20 cellular contexts compared by ENCODE assay signal in genomic region chr15:50563756-50564155, GRCh38. TPM values are rescaled to one million over a fixed set of nuclear protein-coding genes. Genes with fewer than 3 reads are reported as not detected.
DNase-seq lines count a peak whose midpoint lies in the region; ATAC-seq lines count a peak whose summit lies in the region.
"Had no signal": no experiment of that assay in that cellular context is flagged by ENCODE, and none has a peak within 500 bp of the region (broad histone marks: within the 10 kb centered on the region; RNA-seq: fewer than 3 reads in every experiment).

No MANE protein-coding gene starts in this region.

- peak overlapping the region; percentile 28 for H3K27ac Mint-ChIP-seq in T-helper 1 cell treated with Interleukin-12 subunit alpha and Interleukin-12 subunit beta and Interleukin-4 antibody, amounts not matched to agents 30 μg/mL and 1 μg/mL, for 36 hours
- H3K27ac Mint-ChIP-seq in activated naive CD4-positive, alpha-beta T cell treated with anti-CD3 and anti-CD28 coated beads, Interleukin-2, amount 50 U/mL, for 72 hours: peak overlapping the region; percentile 71 to 78
- H3K27ac Mint-ChIP-seq in activated naive CD4-positive, alpha-beta T cell treated with anti-CD3 and anti-CD28 coated beads, Interleukin-2, amount 10 ng/mL, durations not matched to agents 7 days and 5 days: no peak overlapping the region
- peak overlapping the region; percentile 60 for H3K27ac Mint-ChIP-seq in activated naive CD8-positive, alpha-beta T cell treated with anti-CD3 and anti-CD28 coated beads for 36 hours

- H3K36me3 Mint-ChIP-seq in T-helper 1 cell treated with Interleukin-12 subunit alpha and Interleukin-12 subunit beta and Interleukin-4 antibody, amounts not matched to agents 30 μg/mL and 1 μg/mL, for 36 hours (ENCODE audit: low read depth): peaks cover 26% of the 10 kb centered on the region
- peaks cover 5 to 17% of the 10 kb centered on the region in 2 donors for H3K36me3 Mint-ChIP-seq in activated naive CD4-positive, alpha-beta T cell treated with anti-CD3 and anti-CD28 coated beads, Interleukin-2, amount 50 U/mL, for 72 hours
- H3K36me3 Mint-ChIP-seq in activated naive CD4-positive, alpha-beta T cell treated with anti-CD3 and anti-CD28 coated beads, Interleukin-2, amount 10 ng/mL, durations not matched to agents 7 days and 5 days: peaks cover 33% of the 10 kb centered on the region
- H3K36me3 Mint-ChIP-seq in activated naive CD8-positive, alpha-beta T cell treated with anti-CD3 and anti-CD28 coated beads for 36 hours: peaks cover 30% of the 10 kb centered on the region

- no peak overlapping the region for H3K4me3 Mint-ChIP-seq in T-helper 1 cell treated with Interleukin-12 subunit alpha and Interleukin-12 subunit beta and Interleukin-4 antibody, amounts not matched to agents 30 μg/mL and 1 μg/mL, for 36 hours
- H3K4me3 Mint-ChIP-seq in activated naive CD4-positive, alpha-beta T cell treated with anti-CD3 and anti-CD28 coated beads, Interleukin-2, amount 10 ng/mL, durations not matched to agents 7 days and 5 days: no peak overlapping the region
- no peak overlapping the region for H3K4me3 Mint-ChIP-seq in activated naive CD8-positive, alpha-beta T cell treated with anti-CD3 and anti-CD28 coated beads for 36 hours
- H3K4me3 Mint-ChIP-seq: CD8-positive, alpha-beta memory T cell; H9 had no signal

- in situ Hi-C loops in ACHN (cut with HindIII; ENCODE audit: low pct_ligation_motif_present, low pct_unique_long_range_greater_than_20kb, low sequenced_read_pairs): no loop called here

- no peaks in the 10 kb centered on the region for H3K27me3 Mint-ChIP-seq in T-helper 1 cell treated with Interleukin-12 subunit alpha and Interleukin-12 subunit beta and Interleukin-4 antibody, amounts not matched to agents 30 μg/mL and 1 μg/mL, for 36 hours (ENCODE audit: low read depth)
- no peaks in the 10 kb centered on the region for H3K27me3 Mint-ChIP-seq in activated naive CD4-positive, alpha-beta T cell treated with anti-CD3 and anti-CD28 coated beads, Interleukin-2, amount 10 ng/mL, durations not matched to agents 7 days and 5 days
- no peaks in the 10 kb centered on the region for H3K27me3 Mint-ChIP-seq in activated naive CD8-positive, alpha-beta T cell treated with anti-CD3 and anti-CD28 coated beads for 36 hours
- H3K27me3 Mint-ChIP-seq: CD8-positive, alpha-beta memory T cell had no signal

- H3K4me1 Mint-ChIP-seq in T-helper 1 cell treated with Interleukin-12 subunit alpha and Interleukin-12 subunit beta and Interleukin-4 antibody, amounts not matched to agents 30 μg/mL and 1 μg/mL, for 36 hours (ENCODE audit: low read depth): peaks cover 17% of the 10 kb centered on the region
- peaks cover 10% of the 10 kb centered on the region for H3K4me1 Mint-ChIP-seq in activated naive CD4-positive, alpha-beta T cell treated with anti-CD3 and anti-CD28 coated beads, Interleukin-2, amount 10 ng/mL, durations not matched to agents 7 days and 5 days
- H3K4me1 Mint-ChIP-seq in activated naive CD8-positive, alpha-beta T cell treated with anti-CD3 and anti-CD28 coated beads for 36 hours: peaks cover 9% of the 10 kb centered on the region
- H3K4me1 Mint-ChIP-seq: H9 had no signal

- CTCF ChIA-PET in activated naive CD4-positive, alpha-beta T cell treated with anti-CD3 and anti-CD28 coated beads, Interleukin-2, amount 10 ng/mL, durations not matched to agents 7 days and 5 days (lab: Charles Lee): interaction anchor here (0.6 to 1.3 kb wide), 2 partner anchors 313 to 643 kb away, joined by 3 read pairs; no protein-coding TSS in a partner anchor

- H3K9me3 Mint-ChIP-seq in T-helper 1 cell treated with Interleukin-12 subunit alpha and Interleukin-12 subunit beta and Interleukin-4 antibody, amounts not matched to agents 30 μg/mL and 1 μg/mL, for 36 hours: no peaks in the 10 kb centered on the region
- H3K9me3 Mint-ChIP-seq in activated naive CD4-positive, alpha-beta T cell treated with anti-CD3 and anti-CD28 coated beads, Interleukin-2, amount 50 U/mL, for 72 hours: no peaks in the 10 kb centered on the region
- H3K9me3 Mint-ChIP-seq in activated naive CD4-positive, alpha-beta T cell treated with anti-CD3 and anti-CD28 coated beads, Interleukin-2, amount 10 ng/mL, durations not matched to agents 7 days and 5 days: no peaks in the 10 kb centered on the region
- H3K9me3 Mint-ChIP-seq in activated naive CD8-positive, alpha-beta T cell treated with anti-CD3 and anti-CD28 coated beads for 36 hours: no peaks in the 10 kb centered on the region
- H3K9me3 Mint-ChIP-seq: CD8-positive, alpha-beta memory T cell; H9 had no signal

- DNase-seq in T-helper 1 cell: no peak
- no peak for DNase-seq in activated naive CD4-positive, alpha-beta T cell treated with anti-CD3 and anti-CD28 coated beads, Interleukin-2, amount 50 U/mL, for 72 hours (ENCODE audit: low spot score in 2 of 2)
- DNase-seq in activated naive CD4-positive, alpha-beta T cell treated with anti-CD3 and anti-CD28 coated beads, Interleukin-2, amount 10 ng/mL, durations not matched to agents 7 days and 5 days: no peak
- no peak for DNase-seq in activated naive CD8-positive, alpha-beta T cell treated with anti-CD3 and anti-CD28 coated beads for 36 hours
- DNase-seq in SHP77 (lab: John Stamatoyannopoulos, UW): no peak
- no peak for DNase-seq in ACHN
- DNase-seq: CD8-positive, alpha-beta memory T cell; DMS79; H9; Karpas-422; MG63; NCI-H1092 treated with DMSO at 0.1 percent for 48 hours; NCI-H1694; NCI-H2107; NCI-H2227 treated with DMSO at 0.1 percent for 48 hours; NCI-H524; PC-9 had no signal

- ATAC-seq in activated naive CD4-positive, alpha-beta T cell treated with anti-CD3 and anti-CD28 coated beads, Interleukin-2, amount 50 U/mL, for 72 hours: peak; percentile 31 to 55
- ATAC-seq in GM21423 (IDR thresholded peaks at IDR 0.05; ENCODE audit: unreplicated experiment): no peak

RNA-seq across cellular contexts. Expression of gene USP50, which starts 17.3 kb away (rescaled TPM):
- not detected for total RNA-seq in activated naive CD4-positive, alpha-beta T cell treated with anti-CD3 and anti-CD28 coated beads, Interleukin-2, amount 50 U/mL, for 72 hours
- not detected for total RNA-seq in activated naive CD8-positive, alpha-beta T cell treated with anti-CD3 and anti-CD28 coated beads for 36 hours
- total RNA-seq: H9, IMR-90, PC-9 had no signal
